Comparison of ENCODE assay signal across 25 cellular contexts in genomic region chr10:121740069-121740468, GRCh38.
DNase-seq lines count a peak whose midpoint lies in the region; FAIRE-seq and TF ChIP-seq lines count a peak whose summit lies in the region.
"Had no signal": no experiment of that assay in that cellular context is flagged by ENCODE, and none has a peak within 500 bp of the region (broad histone marks: within the 10 kb centered on the region; RNA-seq: fewer than 3 reads in every experiment).

No MANE protein-coding gene starts in this region.

- FAIRE-seq in G401.6 (lab: Jason Lieb, UNC) = peak; percentile 66
- FAIRE-seq: A549, GM12891, GM19239 had no signal

- H3K9ac ChIP-seq in SK-N-SH = no peak overlapping the region
- H3K9ac ChIP-seq: BLaER1 had no signal

- H3K4me3 ChIP-seq in SK-N-SH (ENCODE audit: low read depth in 2 of 2, low read length in 1 of 2) (no peak overlapping the region), ovary (no peak overlapping the region)
- H3K4me3 ChIP-seq: A549, BLaER1 had no signal

- no peak overlapping the region for H3K4me3 Mint-ChIP-seq in mesothelial cell of epicardium
- H3K4me3 Mint-ChIP-seq: CD4-positive, alpha-beta memory T cell; CD4-positive, CD25-positive, alpha-beta regulatory T cell; CD8-positive, alpha-beta memory T cell had no signal

- 25% methylated on average over 2 of the region's 2 CpGs for WGBS in SK-N-SH (ENCODE audit: low lambda C conversion rate)
- 69 to 80% (median 72%) methylated on average over 2 of the region's 2 CpGs for WGBS in ovary, 3 donors

- H3K27ac Mint-ChIP-seq in mesothelial cell of epicardium = peak overlapping the region; percentile 36
- H3K27ac Mint-ChIP-seq: CD14-positive monocyte; CD4-positive, alpha-beta memory T cell; CD4-positive, CD25-positive, alpha-beta regulatory T cell; CD8-positive, alpha-beta memory T cell had no signal

- peaks cover 10% of the 10 kb centered on the region for H3K27me3 Mint-ChIP-seq in mesothelial cell of epicardium (ENCODE audit: low read depth)

- no peak for TF ChIP-seq CTCF in SK-N-SH (IDR thresholded peaks at IDR 0.05)
- TF ChIP-seq CTCF in mesothelial cell of epicardium (IDR thresholded peaks at IDR 0.05; ENCODE audit: unreplicated experiment) = no peak
- TF ChIP-seq CTCF in ovary (IDR thresholded peaks at IDR 0.05) = no peak

- TF ChIP-seq RAD21 in SK-N-SH (IDR thresholded peaks at IDR 0.05; ENCODE audit: low read length) = no peak

- no peak for DNase-seq in SK-N-SH
- no peak for DNase-seq in mesothelial cell of epicardium (ENCODE audit: low spot score in 2 of 2, unreplicated experiment in 2 of 2)
- DNase-seq in NCI-H2196 (lab: John Stamatoyannopoulos, UW; ENCODE audit: unreplicated experiment) = no peak
- no peak for DNase-seq in activated T-cell treated with anti-CD3 and anti-CD28 coated beads for 4 hours
- no peak for DNase-seq in ovary
- DNase-seq: BE2C; C1 segment of cervical spinal cord; CD4-positive, alpha-beta memory T cell; CD4-positive, CD25-positive, alpha-beta regulatory T cell; CD8-positive, alpha-beta memory T cell; COR-L47; DMS 273 treated with DMSO at 0.1 percent for 48 hours; DMS153; DMS53; DMS79; DND-41; EL; GF-D8 had no signal

- no peaks in the 10 kb centered on the region for H3K9me3 ChIP-seq in SK-N-SH
- no peaks in the 10 kb centered on the region for H3K9me3 ChIP-seq in ovary
- H3K9me3 ChIP-seq: A549, BE2C, BLaER1 had no signal

- intact Hi-C loops in ovary (cut with DNase I) = no loop called here

- peaks cover 34% of the 10 kb centered on the region for H3K4me1 Mint-ChIP-seq in mesothelial cell of epicardium

- peaks cover 0 to 16% of the 10 kb centered on the region in 2 experiments for H3K36me3 ChIP-seq in SK-N-SH (replicated peaks in 1 of 2; ENCODE audit: control insufficient read depth in 1 of 2, insufficient read depth in 2 of 2, low read length in 1 of 2)
- no peaks in the 10 kb centered on the region for H3K36me3 ChIP-seq in ovary
- H3K36me3 ChIP-seq: BE2C had no signal

- CTCF ChIA-PET in SK-N-SH (lab: Yijun Ruan, JAX) = interaction anchor here (0.6 to 2.1 kb wide), 3 partner anchors 9 to 797 kb away, joined by 3 to 12 read pairs (median 4); no protein-coding TSS in a partner anchor

- H3K9me2 ChIP-seq in SK-N-SH = no peaks in the 10 kb centered on the region

- H3K27ac ChIP-seq in SK-N-SH (ENCODE audit: low read depth in 2 of 2, low read length in 1 of 2) (no peak overlapping the region), ovary (no peak overlapping the region)
- H3K27ac ChIP-seq: 22Rv1, A549, BLaER1 had no signal

- peaks cover 11% of the 10 kb centered on the region for H3K36me3 Mint-ChIP-seq in mesothelial cell of epicardium

- H3K9me3 Mint-ChIP-seq in mesothelial cell of epicardium = no peaks in the 10 kb centered on the region
- H3K9me3 Mint-ChIP-seq: CD4-positive, alpha-beta memory T cell; CD4-positive, CD25-positive, alpha-beta regulatory T cell; CD8-positive, alpha-beta memory T cell had no signal

- no peak overlapping the region for H2AFZ ChIP-seq in SK-N-SH (ENCODE audit: low read depth)

- H3K4me1 ChIP-seq in SK-N-SH (ENCODE audit: control insufficient read depth in 1 of 2, insufficient read depth in 2 of 2, low read depth in 1 of 2, low read length in 1 of 2) (peaks cover 5 to 26% of the 10 kb centered on the region in 2 experiments; a peak in 2 of 4 replicates), ovary (ENCODE audit: insufficient read depth) (no peaks in the 10 kb centered on the region)
- H3K4me1 ChIP-seq: BLaER1 had no signal

- H3K4me2 ChIP-seq in SK-N-SH = no peak overlapping the region
- H3K4me2 ChIP-seq: A549, BLaER1 had no signal

- POLR2A ChIA-PET in SK-N-SH (lab: Yijun Ruan, JAX) = no interaction called here

- H3K27me3 ChIP-seq in SK-N-SH (ENCODE audit: insufficient read depth) (no peaks in the 10 kb centered on the region), ovary (no peaks in the 10 kb centered on the region)

- no peak for TF ChIP-seq POLR2A in ovary (IDR thresholded peaks at IDR 0.05)

- H4K20me1 ChIP-seq in SK-N-SH (ENCODE audit: insufficient read depth) = no peaks in the 10 kb centered on the region
- H4K20me1 ChIP-seq: BLaER1 had no signal

- H3K79me2 ChIP-seq in SK-N-SH (ENCODE audit: insufficient read depth) = no peaks in the 10 kb centered on the region

- peaks cover 5% of the 10 kb centered on the region for H3F3A ChIP-seq in SK-N-SH (replicated peaks; ENCODE audit: insufficient read depth)

- TF ChIP-seq EP300 in SK-N-SH (IDR thresholded peaks at IDR 0.05; ENCODE audit: borderline replicate concordance in 1 of 2, low read depth in 1 of 2, low read length in 1 of 2) (no peak), ovary (IDR thresholded peaks at IDR 0.05) (no peak)

TF ChIP-seq in SK-N-SH, 30 proteins besides CTCF, POLR2A, EP300 and RAD21:
- TF ChIP-seq RCOR1 (IDR thresholded peaks at IDR 0.05; ENCODE audit: low read length) = 0 out of 2 replicates have a peak, but pooled peaks have one; percentile 52
- no peak for TF ChIP-seq MAX (IDR thresholded peaks at IDR 0.05; ENCODE audit: low read depth)
- 0 out of 2 replicates have a peak, but pooled peaks have one; percentile 22 for TF ChIP-seq GATA2 (CRISPR knock-in tag; IDR thresholded peaks at IDR 0.05)
TF ChIP-seq in SK-N-SH: peak in this region for 2.
